In genomic region chr7:128911441-128912031, GRCh38 we compare ENCODE assay signal across 13 cellular contexts. TPM values are rescaled to one million over a fixed set of nuclear protein-coding genes. Genes with fewer than 3 reads are reported as not detected.
DNase-seq lines count a peak whose midpoint lies in the region; ATAC-seq, FAIRE-seq and TF ChIP-seq lines count a peak whose summit lies in the region.
"Had no signal": no experiment of that assay in that cellular context is flagged by ENCODE, and none has a peak within 500 bp of the region (broad histone marks: within the 10 kb centered on the region; RNA-seq: fewer than 3 reads in every experiment).

No MANE protein-coding gene starts in this region.

- intact Hi-C loops in sigmoid colon (cut with DNase I), result no loop called here

- H3K27me3 ChIP-seq in H7 (ENCODE audit: control insufficient read depth, insufficient read depth, low read length) (peaks cover 23% of the 10 kb centered on the region), sigmoid colon (peaks cover 17 to 73% (median 42%) of the 10 kb centered on the region in 3 donors), small intestine (ENCODE audit: control insufficient read depth in 2 of 2, insufficient read depth in 2 of 2, low read length in 2 of 2) (peaks cover 4 to 19% of the 10 kb centered on the region in 2 donors)

- ATAC-seq in esophagus mucosa, result no peak

- H3K9me3 ChIP-seq in sigmoid colon (no peaks in the 10 kb centered on the region), small intestine (ENCODE audit: control insufficient read depth, low read depth) (no peaks in the 10 kb centered on the region)
- H3K9me3 ChIP-seq: HAP-1 had no signal

- H3K36me3 ChIP-seq in H7 (replicated peaks; ENCODE audit: control insufficient read depth, insufficient read depth, low read length), result no peaks in the 10 kb centered on the region
- H3K36me3 ChIP-seq in sigmoid colon, result no peaks in the 10 kb centered on the region
- no peaks in the 10 kb centered on the region for H3K36me3 ChIP-seq in small intestine (ENCODE audit: control insufficient read depth in 2 of 2, insufficient read depth in 2 of 2, low read length in 2 of 2)
- H3K36me3 ChIP-seq: HAP-1 had no signal

- no peak overlapping the region for H3K27ac ChIP-seq in sigmoid colon
- no peak overlapping the region for H3K27ac ChIP-seq in small intestine (ENCODE audit: low read depth in 1 of 2, low read length in 1 of 2)

- H3K4me3 ChIP-seq in H7 (ENCODE audit: insufficient read depth, low read depth, low read length) (no peak overlapping the region), sigmoid colon (no peak overlapping the region), small intestine (ENCODE audit: low read depth in 1 of 2, low read length in 2 of 2) (no peak overlapping the region)
- H3K4me3 ChIP-seq: HAP-1 had no signal

- TF ChIP-seq EP300 in sigmoid colon (IDR thresholded peaks at IDR 0.05), result no peak

- H3K4me1 ChIP-seq in sigmoid colon, result peaks cover 0 to 31% (median 29%) of the 10 kb centered on the region in 4 donors
- H3K4me1 ChIP-seq in small intestine (ENCODE audit: control insufficient read depth in 2 of 2, insufficient read depth in 1 of 2, low read depth in 1 of 2, low read length in 1 of 2), result peaks cover 0 to 2% of the 10 kb centered on the region in 2 donors
- H3K4me1 ChIP-seq: HAP-1 had no signal

- in situ Hi-C loops in SK-MEL-5 (cut with HindIII; ENCODE audit: low pct_unique_long_range_greater_than_20kb, low sequenced_read_pairs), result no loop called here

- no peak for TF ChIP-seq POLR2A in sigmoid colon (IDR thresholded peaks at IDR 0.05)

- DNase-seq in H7, result peak; percentile 87
- DNase-seq in SK-MEL-5 (ENCODE audit: low read depth, low spot score), result peak; percentile 28
- DNase-seq in iPS DF 4.7 (ENCODE audit: extremely low read depth, low spot score), result peak; percentile 79
- DNase-seq in sigmoid colon, result peak; percentile 67
- DNase-seq in NCI-H2171 (lab: John Stamatoyannopoulos, UW), result no peak
- DNase-seq in SKM-1 (lab: John Stamatoyannopoulos, UW; ENCODE audit: unreplicated experiment), result no peak
- DNase-seq in small intestine, result no peak
- DNase-seq: DMS153, NCI-H1417 treated with DMSO at 0.1 percent for 48 hours had no signal

- 18 to 62% methylated on average over 8 of the region's 8 CpGs for WGBS in sigmoid colon, 2 donors
- WGBS in small intestine, 3 donors, result 61 to 67% (median 64%) methylated on average over 7 to 8 of the region's 8 CpGs

- FAIRE-seq in small intestine (lab: Jason Lieb, UNC), result no peak
- FAIRE-seq: colon, urothelium cell line had no signal

- no peak for TF ChIP-seq CTCF in sigmoid colon (IDR thresholded peaks at IDR 0.05)

RNA-seq across cellular contexts. Expression of gene KCP, which starts 1.0 kb away (rescaled TPM):
- total RNA-seq in H7 (2014; rRNA removed; shearing (Covaris generic)), result 2.5 and 3.4 TPM in 2 replicates
- total RNA-seq in SK-MEL-5 (2014; rRNA removed; shearing (Covaris generic)), result 0.03 and 0.13 TPM in 2 replicates
- polyA plus RNA-seq in SK-MEL-5 (2015; cell fraction: cytosol; rRNA removed), result 0.23 and 0.30 TPM in 2 replicates
- polyA plus RNA-seq in SK-MEL-5 (2015; cell fraction: nucleus; rRNA removed), result 3.2 and 5.4 TPM in 2 replicates
- total RNA-seq in sigmoid colon (under 1 TPM in 3 of 4 donors, not detected in 1; 0.14 to 0.36 (median 0.28) TPM), esophagus mucosa (1.8 TPM)
- polyA plus RNA-seq in sigmoid colon (under 1 TPM in 1 of 3 donors, not detected in 2; 0.42 TPM), small intestine (1 to 10 TPM in 2 of 3 donors, under 1 TPM in 1; 0.52 to 5.1 (median 2.7) TPM)

RNA-seq across cellular contexts. Expression of gene IRF5, which starts 26.2 kb away (rescaled TPM):
- total RNA-seq in H7 (2014; rRNA removed; shearing (Covaris generic)), result 0.48 and 0.62 TPM in 2 replicates
- total RNA-seq in SK-MEL-5 (2014; rRNA removed; shearing (Covaris generic)), result 6.3 and 6.9 TPM in 2 replicates
- 2.6 and 5.0 TPM in 2 replicates for polyA plus RNA-seq in SK-MEL-5 (2015; cell fraction: cytosol; rRNA removed)
- 11.7 and 15.6 TPM in 2 replicates for polyA plus RNA-seq in SK-MEL-5 (2015; cell fraction: nucleus; rRNA removed)
- total RNA-seq in sigmoid colon, result 10 to 100 TPM in 1 of 4 donors, 1 to 10 TPM in 3; 6.0 to 15.3 (median 8.1) TPM
- 10 to 100 TPM in 1 of 3 donors, 1 to 10 TPM in 2; 4.6 to 11.3 (median 4.8) TPM for polyA plus RNA-seq in sigmoid colon
- polyA plus RNA-seq in small intestine, result 10 to 100 TPM in 1 of 3 donors, 1 to 10 TPM in 2; 3.3 to 17.3 (median 6.0) TPM
- total RNA-seq in esophagus mucosa, result 15.7 TPM

RNA-seq across cellular contexts. Expression of gene ATP6V1F, which starts 48.9 kb away (rescaled TPM):
- 93.5 and 120 TPM in 2 replicates for total RNA-seq in H7 (2014; rRNA removed; shearing (Covaris generic))
- 318 and 339 TPM in 2 replicates for total RNA-seq in SK-MEL-5 (2014; rRNA removed; shearing (Covaris generic))
- polyA plus RNA-seq in SK-MEL-5 (2015; cell fraction: cytosol; rRNA removed), result 339 and 433 TPM in 2 replicates
- polyA plus RNA-seq in SK-MEL-5 (2015; cell fraction: nucleus; rRNA removed), result 26.0 and 33.7 TPM in 2 replicates
- 100 to 1,000 TPM in 3 of 4 donors, 10 to 100 TPM in 1; 96.7 to 138 (median 131) TPM for total RNA-seq in sigmoid colon
- polyA plus RNA-seq in sigmoid colon, result 100 to 1,000 TPM; 148 to 214 (median 183) TPM
- polyA plus RNA-seq in small intestine, result 100 to 1,000 TPM; 145 to 239 (median 162) TPM
- 193 TPM for total RNA-seq in esophagus mucosa

Comparison
In these comparisons a context has a peak if more than half of its experiments do, and no peak if none do; other contexts are left out.
1. DNase-seq: peak in H7 (single experiment), SK-MEL-5 (single experiment), iPS DF 4.7 (single experiment) and sigmoid colon (single experiment); none in NCI-H2171 (single experiment), SKM-1 (single experiment) and small intestine (single experiment).